8 cellular contexts compared by ENCODE assay signal in the genomic region with DNA sequence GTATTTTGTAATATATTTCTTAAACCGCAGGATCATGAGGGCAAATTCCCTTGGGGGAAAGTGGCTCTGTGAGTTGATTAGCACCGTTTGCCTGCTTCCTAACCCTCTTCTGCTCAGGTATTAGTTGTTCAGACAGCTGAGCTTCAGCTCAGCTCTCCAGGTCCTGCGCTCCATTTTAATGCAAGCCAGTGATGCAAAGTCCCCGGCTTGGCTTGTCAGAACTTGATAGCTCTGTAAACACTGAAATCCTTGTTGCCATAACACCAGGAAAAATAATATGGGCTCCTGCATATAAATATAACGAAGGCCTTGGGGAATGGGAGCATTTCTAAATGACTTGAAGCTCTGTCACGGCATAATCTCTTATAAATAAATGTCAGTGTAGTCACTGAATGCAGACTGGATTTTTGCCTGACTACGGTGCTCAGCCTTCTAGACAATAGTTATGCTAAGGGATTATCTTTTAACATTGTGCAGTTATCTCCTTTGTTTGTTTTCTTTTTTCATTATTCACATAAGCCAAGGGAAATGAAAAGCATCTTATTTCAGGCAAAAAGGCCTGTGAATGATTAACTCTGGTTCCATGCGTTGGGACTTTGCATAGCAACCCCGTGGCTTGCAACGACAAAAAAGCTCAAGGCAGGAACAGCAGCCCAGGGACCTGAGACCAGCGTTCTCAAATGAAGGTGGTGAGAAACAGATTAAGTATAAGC.
DNase-seq lines count a peak whose midpoint lies in the region; ATAC-seq and TF ChIP-seq lines count a peak whose summit lies in the region.

No MANE protein-coding gene starts in this region.

- TF ChIP-seq CTCF in progenitor cell of endocrine pancreas (IDR thresholded peaks at IDR 0.05; ENCODE audit: unreplicated experiment): no peak

- H3K27ac Mint-ChIP-seq in progenitor cell of endocrine pancreas: peak overlapping the region; percentile 92

- H3K4me3 Mint-ChIP-seq in progenitor cell of endocrine pancreas (ENCODE audit: low read depth): peak overlapping the region; percentile 50

- ATAC-seq in GM18868 (IDR thresholded peaks at IDR 0.05; ENCODE audit: unreplicated experiment): peak; percentile 51
- peak; percentile 28 for ATAC-seq in HG03066 (IDR thresholded peaks at IDR 0.05; ENCODE audit: low read depth, unreplicated experiment)

- no peaks in the 10 kb centered on the region for H3K27me3 Mint-ChIP-seq in progenitor cell of endocrine pancreas

- H3K9me3 Mint-ChIP-seq in progenitor cell of endocrine pancreas (ENCODE audit: low read depth): no peaks in the 10 kb centered on the region

- DNase-seq in NCI-H748 (lab: John Stamatoyannopoulos, UW; ENCODE audit: unreplicated experiment) (peak; percentile 89), fibroblast of gingiva (ENCODE audit: low read depth) (peak; percentile 94), progenitor cell of endocrine pancreas (ENCODE audit: low spot score, unreplicated experiment) (peak; percentile 18), RPMI8226 (no peak)
- no peak for DNase-seq in activated CD8-positive, alpha-beta memory T cell treated with anti-CD3 and anti-CD28 coated beads, Interleukin-2, amount 50 U/mL, for 48 hours
- no peak for DNase-seq in stimulated activated CD4-positive, alpha-beta T cell treated with anti-CD3 and anti-CD28 coated beads, Interleukin-2, amount 100 ng/mL, for 48 hours

- H3K36me3 Mint-ChIP-seq in progenitor cell of endocrine pancreas (ENCODE audit: insufficient read depth): peaks cover 6% of the 10 kb centered on the region

- peaks cover 45% of the 10 kb centered on the region for H3K4me1 Mint-ChIP-seq in progenitor cell of endocrine pancreas (ENCODE audit: low read depth)

Comparison
In these comparisons a context has a peak if more than half of its experiments do, and no peak if none do; other contexts are left out.
1. DNase-seq: peak in NCI-H748 (single experiment), fibroblast of gingiva (single experiment) and progenitor cell of endocrine pancreas (single experiment); none in RPMI8226 (single experiment), activated CD8-positive, alpha-beta memory T cell treated with anti-CD3 and anti-CD28 coated beads, Interleukin-2, amount 50 U/mL, for 48 hours (single experiment) and stimulated activated CD4-positive, alpha-beta T cell treated with anti-CD3 and anti-CD28 coated beads, Interleukin-2, amount 100 ng/mL, for 48 hours (0 of 2).